ENCODE assay signal across 18 cellular contexts in genomic region chr16:78750611-78751010, GRCh38.
DNase-seq lines count a peak whose midpoint lies in the region; ATAC-seq and TF ChIP-seq lines count a peak whose summit lies in the region.
"Had no signal": no experiment of that assay in that cellular context is flagged by ENCODE, and none has a peak within 500 bp of the region (broad histone marks: within the 10 kb centered on the region; RNA-seq: fewer than 3 reads in every experiment).

No MANE protein-coding gene starts in this region.

- H3K9me3 ChIP-seq in T-helper 17 cell (ENCODE audit: control insufficient read depth, low read length, poor library complexity, severe bottlenecking) (no peaks in the 10 kb centered on the region), hepatocyte (ENCODE audit: low read depth) (no peaks in the 10 kb centered on the region)
- H3K9me3 ChIP-seq: BLaER1 treated with 17β-estradiol and CSF1 and Interleukin-3, amounts not matched to agents 10 nM and 100 nM; Caco-2 had no signal

- peak overlapping the region; percentile 11 for H3K4me3 Mint-ChIP-seq in activated naive CD8-positive, alpha-beta T cell treated with anti-CD3 and anti-CD28 coated beads, Interleukin-2, amount 50 U/mL, for 24 hours
- H3K4me3 Mint-ChIP-seq in activated naive CD8-positive, alpha-beta T cell treated with anti-CD3 and anti-CD28 coated beads for 36 hours, result no peak overlapping the region
- peak overlapping the region; percentile 25 for H3K4me3 Mint-ChIP-seq in T-helper 17 cell
- peak overlapping the region in 3 of 10 donors; percentile 4 to 74 (median 64) for H3K4me3 Mint-ChIP-seq in naive thymus-derived CD8-positive, alpha-beta T cell
- H3K4me3 Mint-ChIP-seq: H9 had no signal

- H3K9me2 ChIP-seq in hepatocyte (replicated peaks; ENCODE audit: insufficient read depth), result no peaks in the 10 kb centered on the region

- no peaks in the 10 kb centered on the region for H3K27me3 ChIP-seq in hepatocyte
- H3K27me3 ChIP-seq: BLaER1 treated with 17β-estradiol and CSF1 and Interleukin-3, amounts not matched to agents 10 nM and 100 nM had no signal

- DNase-seq in activated naive CD8-positive, alpha-beta T cell treated with anti-CD3 and anti-CD28 coated beads, Interleukin-2, amount 50 U/mL, for 24 hours, result no peak
- no peak for DNase-seq in activated naive CD8-positive, alpha-beta T cell treated with anti-CD3 and anti-CD28 coated beads for 36 hours
- no peak for DNase-seq in T-helper 17 cell
- DNase-seq in naive thymus-derived CD8-positive, alpha-beta T cell, result no peak
- no peak for DNase-seq in NCI-H345 treated with DMSO at 0.1 percent for 48 hours (lab: John Stamatoyannopoulos, UW; ENCODE audit: unreplicated experiment)
- DNase-seq in stimulated activated naive CD8-positive, alpha-beta T cell treated with anti-CD3 and anti-CD28 coated beads, Interleukin-15, Interleukin-2, amounts not matched to agents 100 U/mL and 50 U/mL, for 24 hours, result no peak
- DNase-seq in NCI-H748 (lab: John Stamatoyannopoulos, UW; ENCODE audit: unreplicated experiment), result no peak
- no peak for DNase-seq in hepatocyte (ENCODE audit: low spot score)
- DNase-seq: Caco-2, DMS153, H9, MV-4-11, NCI-H1417 treated with DMSO at 0.1 percent for 48 hours, NCI-H1930, NCI-H446 treated with DMSO at 0.1 percent for 48 hours, NCI-H748 treated with DMSO at 0.1 percent for 48 hours had no signal

- H3K27ac Mint-ChIP-seq in activated naive CD8-positive, alpha-beta T cell treated with anti-CD3 and anti-CD28 coated beads, Interleukin-2, amount 50 U/mL, for 24 hours, result no peak overlapping the region
- no peak overlapping the region for H3K27ac Mint-ChIP-seq in activated naive CD8-positive, alpha-beta T cell treated with anti-CD3 and anti-CD28 coated beads for 36 hours
- no peak overlapping the region for H3K27ac Mint-ChIP-seq in T-helper 17 cell
- peak overlapping the region in 6 of 10 donors; percentile 4 to 91 (median 74) for H3K27ac Mint-ChIP-seq in naive thymus-derived CD8-positive, alpha-beta T cell
- H3K27ac Mint-ChIP-seq: H9 had no signal

- TF ChIP-seq CTCF in hepatocyte (IDR thresholded peaks at IDR 0.05; ENCODE audit: poor library complexity), result no peak

- POLR2A ChIA-PET in naive thymus-derived CD8-positive, alpha-beta T cell (lab: Charles Lee), result no interaction called here

- no peak for ATAC-seq in activated naive CD8-positive, alpha-beta T cell treated with anti-CD3 and anti-CD28 coated beads, Interleukin-2, amount 50 U/mL, for 24 hours
- ATAC-seq in T-helper 17 cell, result no peak
- no peak for ATAC-seq in naive thymus-derived CD8-positive, alpha-beta T cell
- ATAC-seq in stimulated activated naive CD8-positive, alpha-beta T cell treated with anti-CD3 and anti-CD28 coated beads, Interleukin-15, Interleukin-2, amounts not matched to agents 100 U/mL and 50 U/mL, for 24 hours, result no peak

- no peaks in the 10 kb centered on the region for H3K36me3 Mint-ChIP-seq in activated naive CD8-positive, alpha-beta T cell treated with anti-CD3 and anti-CD28 coated beads, Interleukin-2, amount 50 U/mL, for 24 hours (ENCODE audit: low read depth)
- peaks cover 4% of the 10 kb centered on the region for H3K36me3 Mint-ChIP-seq in activated naive CD8-positive, alpha-beta T cell treated with anti-CD3 and anti-CD28 coated beads for 36 hours
- no peaks in the 10 kb centered on the region for H3K36me3 Mint-ChIP-seq in T-helper 17 cell (ENCODE audit: low read depth)
- H3K36me3 Mint-ChIP-seq in naive thymus-derived CD8-positive, alpha-beta T cell, result peaks cover 0 to 11% (median under 1%) of the 10 kb centered on the region in 3 donors

- peaks cover 8% of the 10 kb centered on the region for H3K4me1 ChIP-seq in hepatocyte (ENCODE audit: insufficient read depth)

- H3K4me2 ChIP-seq in hepatocyte, result no peak overlapping the region

- H3K9me3 Mint-ChIP-seq in activated naive CD8-positive, alpha-beta T cell treated with anti-CD3 and anti-CD28 coated beads, Interleukin-2, amount 50 U/mL, for 24 hours, result no peaks in the 10 kb centered on the region
- peaks cover 3% of the 10 kb centered on the region for H3K9me3 Mint-ChIP-seq in activated naive CD8-positive, alpha-beta T cell treated with anti-CD3 and anti-CD28 coated beads for 36 hours
- H3K9me3 Mint-ChIP-seq in naive thymus-derived CD8-positive, alpha-beta T cell, result peaks cover 0 to 8% (median 0%) of the 10 kb centered on the region in 9 donors
- H3K9me3 Mint-ChIP-seq: H9 had no signal

- H3K36me3 ChIP-seq in hepatocyte (replicated peaks; ENCODE audit: insufficient read depth, low read depth), result no peaks in the 10 kb centered on the region
- H3K36me3 ChIP-seq: BLaER1 treated with 17β-estradiol and CSF1 and Interleukin-3, amounts not matched to agents 10 nM and 100 nM had no signal

- no peaks in the 10 kb centered on the region for H4K20me1 ChIP-seq in hepatocyte (ENCODE audit: insufficient read depth, poor library complexity, severe bottlenecking)
- H4K20me1 ChIP-seq: BLaER1 treated with 17β-estradiol and CSF1 and Interleukin-3, amounts not matched to agents 10 nM and 100 nM had no signal

- H3K4me1 Mint-ChIP-seq in activated naive CD8-positive, alpha-beta T cell treated with anti-CD3 and anti-CD28 coated beads, Interleukin-2, amount 50 U/mL, for 24 hours, result peaks cover 30% of the 10 kb centered on the region
- peaks cover 21% of the 10 kb centered on the region for H3K4me1 Mint-ChIP-seq in activated naive CD8-positive, alpha-beta T cell treated with anti-CD3 and anti-CD28 coated beads for 36 hours
- peaks cover 18% of the 10 kb centered on the region for H3K4me1 Mint-ChIP-seq in T-helper 17 cell
- H3K4me1 Mint-ChIP-seq in naive thymus-derived CD8-positive, alpha-beta T cell, result peaks cover 12 to 47% (median 33%) of the 10 kb centered on the region in 4 donors

- no peak overlapping the region for H3K4me3 ChIP-seq in hepatocyte
- H3K4me3 ChIP-seq: BLaER1 treated with 17β-estradiol and CSF1 and Interleukin-3, amounts not matched to agents 10 nM and 100 nM had no signal

- no peak overlapping the region for H3K27ac ChIP-seq in hepatocyte
- H3K27ac ChIP-seq: BLaER1 treated with 17β-estradiol and CSF1 and Interleukin-3, amounts not matched to agents 10 nM and 100 nM; HL-60 had no signal

- H2AFZ ChIP-seq in hepatocyte, result no peak overlapping the region

- WGBS in hepatocyte (ENCODE audit: low lambda C conversion rate, missing lambda C conversion rate), result 96% methylated on average over 8 of the region's 8 CpGs

- no peaks in the 10 kb centered on the region for H3K79me2 ChIP-seq in hepatocyte

- no peaks in the 10 kb centered on the region for H3K27me3 Mint-ChIP-seq in activated naive CD8-positive, alpha-beta T cell treated with anti-CD3 and anti-CD28 coated beads, Interleukin-2, amount 50 U/mL, for 24 hours
- H3K27me3 Mint-ChIP-seq in activated naive CD8-positive, alpha-beta T cell treated with anti-CD3 and anti-CD28 coated beads for 36 hours, result no peaks in the 10 kb centered on the region
- H3K27me3 Mint-ChIP-seq in T-helper 17 cell, result no peaks in the 10 kb centered on the region
- H3K27me3 Mint-ChIP-seq in naive thymus-derived CD8-positive, alpha-beta T cell, result no peaks in the 10 kb centered on the region

Comparison
In these comparisons a context has a peak if more than half of its experiments do, and no peak if none do; other contexts are left out.
1. H3K27ac Mint-ChIP-seq: peak in naive thymus-derived CD8-positive, alpha-beta T cell (6 of 10); none in activated naive CD8-positive, alpha-beta T cell treated with anti-CD3 and anti-CD28 coated beads, Interleukin-2, amount 50 U/mL, for 24 hours (single experiment), activated naive CD8-positive, alpha-beta T cell treated with anti-CD3 and anti-CD28 coated beads for 36 hours (single experiment) and T-helper 17 cell (single experiment).